In genomic region chr16:50366126-50366525, GRCh38 we compare ENCODE assay signal across 1 cellular context.
TF ChIP-seq lines count a peak whose summit lies in the region.

No MANE protein-coding gene starts in this region.

TF ChIP-seq in GM12878, 131 proteins besides CTCF, POLR2A, EP300 and RAD21:
- TF ChIP-seq RELB (IDR thresholded peaks at IDR 0.05; ENCODE audit: low read depth) (no peak), SPI1 (IDR thresholded peaks at IDR 0.05; ENCODE audit: borderline replicate concordance, insufficient read depth, low read depth, low read length) (peak; percentile 19; the same call in 1 of the 2 replicates)
